ENCODE assay signal across 1 cellular context in genomic region chr19:46698395-46699321, GRCh38.
TF ChIP-seq lines count a peak whose summit lies in the region.

No MANE protein-coding gene starts in this region.

TF ChIP-seq in GM12878, 131 proteins besides CTCF, POLR2A, EP300 and RAD21:
- TF ChIP-seq BCL3 (IDR thresholded peaks at IDR 0.05; ENCODE audit: borderline replicate concordance, insufficient read depth, low read depth, low read length, poor library complexity, severe bottlenecking) (no peak), FOXK2 (IDR thresholded peaks at IDR 0.05) (no peak), HDGF (IDR thresholded peaks at IDR 0.05) (no peak), MYB (IDR thresholded peaks at IDR 0.05; ENCODE audit: borderline replicate concordance, low read depth, low read length) (no peak), POLR2AphosphoS5 (IDR thresholded peaks at IDR 0.05; ENCODE audit: low read length) (no peak), CBFB (IDR thresholded peaks at IDR 0.05; ENCODE audit: low read depth) (no peak), RBBP5 (conservative IDR thresholded peaks at IDR 0.05) (no peak), BCL11A (IDR thresholded peaks at IDR 0.05; ENCODE audit: low read depth, low read length) (no peak), EZH2 (IDR thresholded peaks at IDR 0.05; ENCODE audit: borderline replicate concordance, control insufficient read depth, low read depth, low read length) (no peak), CEBPZ (IDR thresholded peaks at IDR 0.05; ENCODE audit: low read depth, low read length) (no peak), SPI1 (IDR thresholded peaks at IDR 0.05; ENCODE audit: borderline replicate concordance, insufficient read depth, low read depth, low read length) (no peak), TCF7 (IDR thresholded peaks at IDR 0.05; ENCODE audit: borderline replicate concordance) (no peak), POLR2AphosphoS2 (IDR thresholded peaks at IDR 0.05; ENCODE audit: low read depth, low read length) (no peak)
- TF ChIP-seq, protein P1, sequence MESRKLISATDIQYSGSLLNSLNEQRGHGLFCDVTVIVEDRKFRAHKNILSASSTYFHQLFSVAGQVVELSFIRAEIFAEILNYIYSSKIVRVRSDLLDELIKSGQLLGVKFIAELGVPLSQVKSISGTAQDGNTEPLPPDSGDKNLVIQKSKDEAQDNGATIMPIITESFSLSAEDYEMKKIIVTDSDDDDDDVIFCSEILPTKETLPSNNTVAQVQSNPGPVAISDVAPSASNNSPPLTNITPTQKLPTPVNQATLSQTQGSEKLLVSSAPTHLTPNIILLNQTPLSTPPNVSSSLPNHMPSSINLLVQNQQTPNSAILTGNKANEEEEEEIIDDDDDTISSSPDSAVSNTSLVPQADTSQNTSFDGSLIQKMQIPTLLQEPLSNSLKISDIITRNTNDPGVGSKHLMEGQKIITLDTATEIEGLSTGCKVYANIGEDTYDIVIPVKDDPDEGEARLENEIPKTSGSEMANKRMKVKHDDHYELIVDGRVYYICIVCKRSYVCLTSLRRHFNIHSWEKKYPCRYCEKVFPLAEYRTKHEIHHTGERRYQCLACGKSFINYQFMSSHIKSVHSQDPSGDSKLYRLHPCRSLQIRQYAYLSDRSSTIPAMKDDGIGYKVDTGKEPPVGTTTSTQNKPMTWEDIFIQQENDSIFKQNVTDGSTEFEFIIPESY (IDR thresholded peaks at IDR 0.05) = no peak
- TF ChIP-seq, protein P2, sequence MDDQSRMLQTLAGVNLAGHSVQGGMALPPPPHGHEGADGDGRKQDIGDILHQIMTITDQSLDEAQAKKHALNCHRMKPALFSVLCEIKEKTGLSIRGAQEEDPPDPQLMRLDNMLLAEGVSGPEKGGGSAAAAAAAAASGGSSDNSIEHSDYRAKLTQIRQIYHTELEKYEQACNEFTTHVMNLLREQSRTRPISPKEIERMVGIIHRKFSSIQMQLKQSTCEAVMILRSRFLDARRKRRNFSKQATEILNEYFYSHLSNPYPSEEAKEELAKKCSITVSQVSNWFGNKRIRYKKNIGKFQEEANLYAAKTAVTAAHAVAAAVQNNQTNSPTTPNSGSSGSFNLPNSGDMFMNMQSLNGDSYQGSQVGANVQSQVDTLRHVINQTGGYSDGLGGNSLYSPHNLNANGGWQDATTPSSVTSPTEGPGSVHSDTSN (IDR thresholded peaks at IDR 0.05; ENCODE audit: insufficient replicate concordance, low read depth, low read length) = no peak
TF ChIP-seq in GM12878: peak in this region for 0.
